Comparison of ENCODE assay signal across 9 cellular contexts in genomic region chr22:20606041-20606783, GRCh38.
A peak's percentile ranks its signal among the peaks of the same experiment; 100 is the strongest.
DNase-seq lines count a peak whose midpoint lies in the region; ATAC-seq and TF ChIP-seq lines count a peak whose summit lies in the region.
"Had no signal": no experiment of that assay in that cellular context is flagged by ENCODE, and none has a peak within 500 bp of the region (broad histone marks: within the 10 kb centered on the region; RNA-seq: fewer than 3 reads in every experiment).

No MANE protein-coding gene starts in this region.

- in situ Hi-C loops in GM23248 (cut with MboI) = no loop called here

- H3K9ac ChIP-seq in GM23248 = no peak overlapping the region

- DNase-seq in AG09309 (ENCODE audit: low read depth) = no peak
- DNase-seq in GM23248 = peak; percentile 76
- DNase-seq in NCI-H460 (ENCODE audit: extremely low read depth, low read depth) = peak; percentile 54
- peak; percentile 80 for DNase-seq in activated CD4-positive, alpha-beta T cell treated with anti-CD3 and anti-CD28 coated beads for 48 hours
- DNase-seq in ecto neural progenitor cell (ENCODE audit: low spot score) = peak; percentile 78
- peak; percentile 70 to 75 (median 73) for DNase-seq in mucosa of descending colon
- DNase-seq in stimulated activated CD8-positive, alpha-beta memory T cell treated with anti-CD3 and anti-CD28 coated beads, Interleukin-7, amount 100 ng/mL, for 4 hours (ENCODE audit: low read depth in 2 of 2) = peak; percentile 39 to 47

- H3F3A ChIP-seq in GM23248 (ENCODE audit: insufficient read depth) = no peaks in the 10 kb centered on the region

- TF ChIP-seq CTCF in AG09309 (IDR thresholded peaks at IDR 0.05; ENCODE audit: control insufficient read depth, insufficient read depth, low read depth, low read length, missing control alignments) (peak; percentile 71), mucosa of descending colon (IDR thresholded peaks at IDR 0.05) (peak; percentile 57)

- 44 to 51% methylated on average over 13 of the region's 13 CpGs for WGBS in GM23248 (ENCODE audit: low coverage in 1 of 2, low lambda C conversion rate in 2 of 2, missing lambda C conversion rate in 2 of 2), 2 experiments

- H3K4me1 ChIP-seq in GM23248 (ENCODE audit: insufficient read depth) (no peaks in the 10 kb centered on the region), mucosa of descending colon (ENCODE audit: low read depth) (no peaks in the 10 kb centered on the region)

- intact Hi-C loops in mucosa of descending colon (cut with DNase I, micrococcal nuclease) = no loop called here

- no peaks in the 10 kb centered on the region for H3K79me2 ChIP-seq in GM23248 (ENCODE audit: insufficient read depth)

- H4K20me1 ChIP-seq in GM23248 (ENCODE audit: insufficient read depth) = no peaks in the 10 kb centered on the region

- H3K27me3 ChIP-seq in GM23248 (replicated peaks; ENCODE audit: insufficient read depth) = no peaks in the 10 kb centered on the region

- no peak overlapping the region for H3K4me2 ChIP-seq in GM23248 (ENCODE audit: unreplicated experiment)

- no peak overlapping the region for H2AFZ ChIP-seq in GM23248

- H3K9me2 ChIP-seq in GM23248 (ENCODE audit: insufficient read depth) = no peaks in the 10 kb centered on the region

- H3K9me3 ChIP-seq in GM23248 (ENCODE audit: low read depth) = no peaks in the 10 kb centered on the region
- no peaks in the 10 kb centered on the region for H3K9me3 ChIP-seq in mucosa of descending colon

- ATAC-seq in mucosa of descending colon (peak; percentile 87), GM18861 (IDR thresholded peaks at IDR 0.05; ENCODE audit: unreplicated experiment) (no peak)

- no peak overlapping the region for H3K27ac ChIP-seq in GM23248
- H3K27ac ChIP-seq: skin epidermis had no signal

- H3K4me3 ChIP-seq in AG09309 (ENCODE audit: control insufficient read depth, low read depth, low read length) (no peak overlapping the region), GM23248 (no peak overlapping the region), mucosa of descending colon (no peak overlapping the region)
- H3K4me3 ChIP-seq: skin epidermis had no signal

- no peaks in the 10 kb centered on the region for H3K36me3 ChIP-seq in GM23248 (ENCODE audit: low read depth)
- no peaks in the 10 kb centered on the region for H3K36me3 ChIP-seq in mucosa of descending colon (ENCODE audit: low read depth)
